ENCODE assay signal across 13 cellular contexts in the genomic region with DNA sequence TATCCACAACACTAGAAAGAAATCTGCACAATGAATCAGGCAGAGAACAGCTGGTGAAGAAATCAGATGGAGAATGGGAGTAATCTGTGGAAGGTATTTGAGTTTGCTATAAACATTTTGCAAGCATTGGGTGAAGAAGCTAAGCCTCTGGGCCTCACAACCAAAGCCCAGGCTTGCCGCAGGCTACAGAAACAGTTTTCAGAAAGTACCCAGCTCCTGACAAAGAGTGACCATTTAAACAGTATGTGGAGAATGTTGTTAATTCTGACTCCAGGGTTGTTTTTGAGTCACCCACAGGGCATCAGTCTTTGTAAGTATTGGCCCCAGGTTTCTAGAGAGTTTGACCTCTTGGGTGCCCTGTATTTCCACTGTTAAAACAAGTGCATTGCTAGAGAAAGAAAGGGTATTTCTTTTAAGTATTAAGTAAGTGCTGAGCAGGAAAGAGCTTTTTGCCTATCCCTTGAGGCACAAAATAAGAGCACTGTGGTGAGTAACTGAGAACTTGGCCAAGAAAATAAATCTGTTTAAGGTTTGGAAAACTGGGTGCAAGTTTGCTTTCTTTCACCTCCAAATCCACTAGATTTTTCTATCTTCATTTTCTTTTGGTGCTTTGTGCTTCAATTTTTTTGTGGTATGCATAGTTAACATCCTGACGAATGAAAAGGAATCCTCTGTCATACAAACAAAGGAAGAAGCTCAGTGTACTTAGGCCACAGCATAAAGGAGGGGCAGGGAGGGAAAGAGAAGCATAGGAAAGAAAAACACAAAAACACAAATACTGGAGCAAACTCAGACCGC.
DNase-seq lines count a peak whose midpoint lies in the region; TF ChIP-seq lines count a peak whose summit lies in the region.
"Had no signal": no experiment of that assay in that cellular context is flagged by ENCODE, and none has a peak within 500 bp of the region (broad histone marks: within the 10 kb centered on the region; RNA-seq: fewer than 3 reads in every experiment).

No MANE protein-coding gene starts in this region.

- no peak overlapping the region for H2BK120ac ChIP-seq in neuronal stem cell (ENCODE audit: low read depth, low read length)

- H3K18ac ChIP-seq in neuronal stem cell (ENCODE audit: low read length): no peak overlapping the region

- no peak for TF ChIP-seq CTCF in fibroblast of lung (conservative IDR thresholded peaks at IDR 0.05 in 1 of 2, IDR thresholded peaks at IDR 0.05 in 1 of 2; ENCODE audit: low read depth in 1 of 2, low read length in 2 of 2)

- no peak overlapping the region for H3K23ac ChIP-seq in neuronal stem cell (ENCODE audit: low read depth, low read length, poor library complexity)

- H3K27ac ChIP-seq in fibroblast of lung (ENCODE audit: insufficient read depth, low read length): peak overlapping the region; percentile 1
- peak overlapping the region; percentile 84 for H3K27ac ChIP-seq in neuronal stem cell (replicated peaks; ENCODE audit: low read length)

- no peak overlapping the region for H3K4ac ChIP-seq in neuronal stem cell (ENCODE audit: low read length)

- DNase-seq in AG20443 (ENCODE audit: low spot score) (peak; percentile 32), RPMI7951 (ENCODE audit: low read depth) (peak; percentile 75), fibroblast of lung (ENCODE audit: low read depth in 2 of 2) (peak in 1 of 2 donors; percentile 64), neuronal stem cell (ENCODE audit: low spot score) (peak; percentile 42), DMS53 treated with DMSO at 0.1 percent for 48 hours (lab: John Stamatoyannopoulos, UW; ENCODE audit: unreplicated experiment) (no peak), GOT3 (lab: John Stamatoyannopoulos, UW) (no peak), cerebellar cortex (ENCODE audit: low spot score) (no peak)
- DNase-seq in stimulated activated CD4-positive, alpha-beta T cell treated with anti-CD3 and anti-CD28 coated beads, Interleukin-12 subunit alpha, Interleukin-12 subunit beta, amount 100 ng/mL, for 4 hours: no peak
- DNase-seq: C1 segment of cervical spinal cord; MV-4-11; NCI-H69; stimulated activated CD4-positive, alpha-beta T cell treated with anti-CD3 and anti-CD28 coated beads, Interleukin-2, amount 100 ng/mL, for 48 hours; substantia nigra had no signal

- H3K9me3 ChIP-seq in fibroblast of lung (ENCODE audit: control insufficient read depth, insufficient read depth, low read depth, low read length) (no peaks in the 10 kb centered on the region), neuronal stem cell (replicated peaks in 1 of 2; ENCODE audit: control insufficient read depth in 2 of 2, insufficient read depth in 1 of 2, low read depth in 1 of 2, low read length in 2 of 2) (peaks cover 0 to 11% of the 10 kb centered on the region in 2 donors)

- H3K4me2 ChIP-seq in fibroblast of lung (ENCODE audit: extremely low read depth, insufficient read depth, low read length) (no peak overlapping the region), neuronal stem cell (ENCODE audit: insufficient read depth, low read length, poor library complexity, severe bottlenecking) (peak overlapping the region; percentile 40)

- H3K9ac ChIP-seq in fibroblast of lung (ENCODE audit: insufficient read depth, low read length) (no peak overlapping the region), neuronal stem cell (ENCODE audit: low read depth, low read length, poor library complexity) (no peak overlapping the region)

- no peak overlapping the region for H3K14ac ChIP-seq in neuronal stem cell (ENCODE audit: low read length)

- no peak overlapping the region for H2BK5ac ChIP-seq in neuronal stem cell (ENCODE audit: low read length)

- no peaks in the 10 kb centered on the region for H3K36me3 ChIP-seq in fibroblast of lung (ENCODE audit: control insufficient read depth, insufficient read depth, low read length)
- H3K36me3 ChIP-seq in neuronal stem cell (replicated peaks in 1 of 2; ENCODE audit: control insufficient read depth in 2 of 2, insufficient read depth in 2 of 2, low read length in 2 of 2): no peaks in the 10 kb centered on the region

- no peaks in the 10 kb centered on the region for H3K79me1 ChIP-seq in neuronal stem cell (ENCODE audit: low read depth, low read length)

- H2BK12ac ChIP-seq in neuronal stem cell (ENCODE audit: low read length): no peak overlapping the region

- H2AFZ ChIP-seq in fibroblast of lung (ENCODE audit: low read length) (no peak overlapping the region), neuronal stem cell (ENCODE audit: low read length) (peak overlapping the region; percentile 76)

- no peaks in the 10 kb centered on the region for H4K20me1 ChIP-seq in fibroblast of lung (ENCODE audit: control insufficient read depth, extremely low read depth, insufficient read depth, low read length)

- no peaks in the 10 kb centered on the region for H3K79me2 ChIP-seq in fibroblast of lung (ENCODE audit: control insufficient read depth, insufficient read depth, low read length)

- no peak overlapping the region for H4K8ac ChIP-seq in neuronal stem cell (ENCODE audit: low read depth, low read length)

- H3K4me3 ChIP-seq in fibroblast of lung (replicated peaks in 1 of 4; ENCODE audit: control extremely low read depth in 1 of 4, insufficient read depth in 1 of 4, low read depth in 3 of 4, low read length in 4 of 4): no peak overlapping the region
- H3K4me3 ChIP-seq in neuronal stem cell (ENCODE audit: low read length in 2 of 2): peak overlapping the region in 1 of 2 donors; percentile 5

- H3K4me1 ChIP-seq in fibroblast of lung (ENCODE audit: control insufficient read depth, extremely low read depth, insufficient read depth, low read length) (no peaks in the 10 kb centered on the region), neuronal stem cell (ENCODE audit: control insufficient read depth in 2 of 2, insufficient read depth in 1 of 2, low read depth in 1 of 2, low read length in 2 of 2) (peaks cover 17 to 35% of the 10 kb centered on the region in 2 donors)

- no peak overlapping the region for H2AK5ac ChIP-seq in neuronal stem cell (ENCODE audit: low read depth, low read length)

- H4K91ac ChIP-seq in neuronal stem cell (ENCODE audit: low read depth, low read length, poor library complexity): peak overlapping the region; percentile 14

- H3K27me3 ChIP-seq in fibroblast of lung (ENCODE audit: control insufficient read depth, insufficient read depth, low read length) (no peaks in the 10 kb centered on the region), neuronal stem cell (ENCODE audit: control insufficient read depth in 3 of 3, insufficient read depth in 3 of 3, low read depth in 1 of 3, low read length in 3 of 3) (no peaks in the 10 kb centered on the region)

- WGBS in neuronal stem cell (ENCODE audit: extremely low coverage in 2 of 2, insufficient read length in 2 of 2, insufficient replicate concordance in 1 of 2), 2 donors: no CpG with 5 or more reads among the region's 3 CpGs

- H2BK15ac ChIP-seq in neuronal stem cell (ENCODE audit: low read length): no peak overlapping the region

Comparison
In these comparisons a context has a peak if more than half of its experiments do, and no peak if none do; other contexts are left out.
1. DNase-seq: peak in AG20443 (single experiment), RPMI7951 (single experiment) and neuronal stem cell (single experiment); none in DMS53 treated with DMSO at 0.1 percent for 48 hours (single experiment), GOT3 (single experiment), stimulated activated CD4-positive, alpha-beta T cell treated with anti-CD3 and anti-CD28 coated beads, Interleukin-12 subunit alpha, Interleukin-12 subunit beta, amount 100 ng/mL, for 4 hours (single experiment) and cerebellar cortex (single experiment).